ENCODE assay signal across 3 cellular contexts in the genomic region with DNA sequence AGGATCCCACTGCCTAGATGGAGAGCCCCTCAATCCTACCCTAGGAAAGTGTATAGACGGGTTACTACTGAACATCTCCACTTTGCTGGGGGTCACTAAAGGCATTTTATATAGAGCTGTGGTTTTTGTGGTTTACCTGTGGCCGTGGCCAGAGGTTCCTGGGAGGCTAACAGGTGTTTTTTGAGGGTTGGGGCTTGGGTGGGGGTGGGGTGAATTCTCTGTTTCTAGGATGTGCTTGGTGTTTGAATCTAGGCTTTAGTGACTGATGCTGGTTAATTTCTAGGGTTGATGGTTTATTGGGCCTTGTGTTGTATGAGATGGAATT.
TF ChIP-seq lines count a peak whose summit lies in the region.

No MANE protein-coding gene starts in this region.

TF ChIP-seq in SK-N-SH, 30 proteins besides CTCF, POLR2A, EP300 and RAD21:
- TF ChIP-seq YY1 (IDR thresholded peaks at IDR 0.05; ENCODE audit: low read depth): no peak
- TF ChIP-seq CHD2 (IDR thresholded peaks at IDR 0.05; ENCODE audit: low read length, partially characterized antibody): peak; percentile 26
- no peak for TF ChIP-seq POLR2AphosphoS5 (IDR thresholded peaks at IDR 0.05; ENCODE audit: low read depth, low read length)
- no peak for TF ChIP-seq FOSL2 (IDR thresholded peaks at IDR 0.05; ENCODE audit: borderline replicate concordance, low read depth)
- TF ChIP-seq FOXJ3 (CRISPR knock-in tag; IDR thresholded peaks at IDR 0.05): no peak
- TF ChIP-seq TEAD4 (IDR thresholded peaks at IDR 0.05; ENCODE audit: borderline replicate concordance, insufficient read depth): no peak

TF ChIP-seq in SK-N-SH treated with all-trans-retinoic acid at 6 μM for 48 hours, 23 proteins besides CTCF, POLR2A, EP300 and RAD21:
- no peak for TF ChIP-seq CSDC2 (CRISPR knock-in tag; IDR thresholded peaks at IDR 0.05)
- TF ChIP-seq, protein P1, sequence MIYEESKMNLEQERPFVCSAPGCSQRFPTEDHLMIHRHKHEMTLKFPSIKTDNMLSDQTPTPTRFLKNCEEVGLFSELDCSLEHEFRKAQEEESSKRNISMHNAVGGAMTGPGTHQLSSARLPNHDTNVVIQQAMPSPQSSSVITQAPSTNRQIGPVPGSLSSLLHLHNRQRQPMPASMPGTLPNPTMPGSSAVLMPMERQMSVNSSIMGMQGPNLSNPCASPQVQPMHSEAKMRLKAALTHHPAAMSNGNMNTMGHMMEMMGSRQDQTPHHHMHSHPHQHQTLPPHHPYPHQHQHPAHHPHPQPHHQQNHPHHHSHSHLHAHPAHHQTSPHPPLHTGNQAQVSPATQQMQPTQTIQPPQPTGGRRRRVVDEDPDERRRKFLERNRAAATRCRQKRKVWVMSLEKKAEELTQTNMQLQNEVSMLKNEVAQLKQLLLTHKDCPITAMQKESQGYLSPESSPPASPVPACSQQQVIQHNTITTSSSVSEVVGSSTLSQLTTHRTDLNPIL (CRISPR knock-in tag; IDR thresholded peaks at IDR 0.05; ENCODE audit: low read depth): no peak
- no peak for TF ChIP-seq ZFP3 (CRISPR knock-in tag; IDR thresholded peaks at IDR 0.05)
- TF ChIP-seq ARNTL (CRISPR knock-in tag; IDR thresholded peaks at IDR 0.05; ENCODE audit: borderline replicate concordance, low read depth): no peak
- no peak for TF ChIP-seq ZNF565 (CRISPR knock-in tag; conservative IDR thresholded peaks at IDR 0.05; ENCODE audit: low read depth)
- no peak for TF ChIP-seq ZC3H10 (CRISPR knock-in tag; IDR thresholded peaks at IDR 0.05)
- TF ChIP-seq, protein P2, sequence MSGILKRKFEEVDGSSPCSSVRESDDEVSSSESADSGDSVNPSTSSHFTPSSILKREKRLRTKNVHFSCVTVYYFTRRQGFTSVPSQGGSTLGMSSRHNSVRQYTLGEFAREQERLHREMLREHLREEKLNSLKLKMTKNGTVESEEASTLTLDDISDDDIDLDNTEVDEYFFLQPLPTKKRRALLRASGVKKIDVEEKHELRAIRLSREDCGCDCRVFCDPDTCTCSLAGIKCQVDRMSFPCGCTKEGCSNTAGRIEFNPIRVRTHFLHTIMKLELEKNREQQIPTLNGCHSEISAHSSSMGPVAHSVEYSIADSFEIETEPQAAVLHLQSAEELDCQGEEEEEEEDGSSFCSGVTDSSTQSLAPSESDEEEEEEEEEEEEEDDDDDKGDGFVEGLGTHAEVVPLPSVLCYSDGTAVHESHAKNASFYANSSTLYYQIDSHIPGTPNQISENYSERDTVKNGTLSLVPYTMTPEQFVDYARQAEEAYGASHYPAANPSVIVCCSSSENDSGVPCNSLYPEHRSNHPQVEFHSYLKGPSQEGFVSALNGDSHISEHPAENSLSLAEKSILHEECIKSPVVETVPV (CRISPR knock-in tag; IDR thresholded peaks at IDR 0.05): no peak
- TF ChIP-seq, protein P3, sequence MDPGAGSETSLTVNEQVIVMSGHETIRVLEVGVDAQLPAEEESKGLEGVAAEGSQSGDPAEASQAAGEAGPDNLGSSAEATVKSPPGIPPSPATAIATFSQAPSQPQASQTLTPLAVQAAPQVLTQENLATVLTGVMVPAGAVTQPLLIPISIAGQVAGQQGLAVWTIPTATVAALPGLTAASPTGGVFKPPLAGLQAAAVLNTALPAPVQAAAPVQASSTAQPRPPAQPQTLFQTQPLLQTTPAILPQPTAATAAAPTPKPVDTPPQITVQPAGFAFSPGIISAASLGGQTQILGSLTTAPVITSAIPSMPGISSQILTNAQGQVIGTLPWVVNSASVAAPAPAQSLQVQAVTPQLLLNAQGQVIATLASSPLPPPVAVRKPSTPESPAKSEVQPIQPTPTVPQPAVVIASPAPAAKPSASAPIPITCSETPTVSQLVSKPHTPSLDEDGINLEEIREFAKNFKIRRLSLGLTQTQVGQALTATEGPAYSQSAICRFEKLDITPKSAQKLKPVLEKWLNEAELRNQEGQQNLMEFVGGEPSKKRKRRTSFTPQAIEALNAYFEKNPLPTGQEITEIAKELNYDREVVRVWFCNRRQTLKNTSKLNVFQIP (CRISPR knock-in tag; IDR thresholded peaks at IDR 0.05; ENCODE audit: borderline replicate concordance, low read depth): no peak
- no peak for TF ChIP-seq SNAI2 (CRISPR knock-in tag; IDR thresholded peaks at IDR 0.05)
- TF ChIP-seq ZNF70 (CRISPR knock-in tag; IDR thresholded peaks at IDR 0.05): no peak
- no peak for TF ChIP-seq ZFP30 (CRISPR knock-in tag; IDR thresholded peaks at IDR 0.05)
- TF ChIP-seq BACH2 (CRISPR knock-in tag; IDR thresholded peaks at IDR 0.05; ENCODE audit: borderline replicate concordance): no peak
- no peak for TF ChIP-seq RARB (CRISPR knock-in tag; IDR thresholded peaks at IDR 0.05)

TF ChIP-seq in WTC11, 78 proteins besides CTCF, POLR2A, EP300 and RAD21:
- TF ChIP-seq HMGA2 (CRISPR knock-in tag; IDR thresholded peaks at IDR 0.05) (no peak), SP1 (CRISPR knock-in tag; conservative IDR thresholded peaks at IDR 0.05) (no peak), GRHL2 (CRISPR knock-in tag; IDR thresholded peaks at IDR 0.05; ENCODE audit: insufficient replicate concordance, severe bottlenecking) (no peak), ZNF423 (CRISPR knock-in tag; IDR thresholded peaks at IDR 0.05) (no peak), ZNF671 (CRISPR knock-in tag; IDR thresholded peaks at IDR 0.05) (no peak), NR3C1 (CRISPR knock-in tag; conservative IDR thresholded peaks at IDR 0.05; ENCODE audit: low read depth) (no peak), FOXJ3 (CRISPR knock-in tag; IDR thresholded peaks at IDR 0.05; ENCODE audit: borderline replicate concordance) (no peak), EMX1 (CRISPR knock-in tag; IDR thresholded peaks at IDR 0.05) (no peak), GABPB1 (CRISPR knock-in tag; IDR thresholded peaks at IDR 0.05) (no peak)
- TF ChIP-seq, protein P4, sequence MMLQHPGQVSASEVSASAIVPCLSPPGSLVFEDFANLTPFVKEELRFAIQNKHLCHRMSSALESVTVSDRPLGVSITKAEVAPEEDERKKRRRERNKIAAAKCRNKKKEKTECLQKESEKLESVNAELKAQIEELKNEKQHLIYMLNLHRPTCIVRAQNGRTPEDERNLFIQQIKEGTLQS (CRISPR knock-in tag; conservative IDR thresholded peaks at IDR 0.05): no peak
